ENCODE assay signal across 8 cellular contexts in genomic region chr2:169799555-169799954, GRCh38. TPM values are rescaled to one million over a fixed set of nuclear protein-coding genes. Genes with fewer than 3 reads are reported as not detected.
A peak's percentile ranks its signal among the peaks of the same experiment; 100 is the strongest.
DNase-seq lines count a peak whose midpoint lies in the region; ATAC-seq and TF ChIP-seq lines count a peak whose summit lies in the region.

No MANE protein-coding gene starts in this region.

- peaks cover 4% of the 10 kb centered on the region for H3K79me1 ChIP-seq in neuronal stem cell (ENCODE audit: low read depth, low read length)

- H3K23ac ChIP-seq in neuronal stem cell (ENCODE audit: low read depth, low read length, poor library complexity): no peak overlapping the region

- H3K36me3 ChIP-seq in RWPE2 (ENCODE audit: low read depth) (peaks cover 38% of the 10 kb centered on the region), neuronal stem cell (replicated peaks in 1 of 2; ENCODE audit: control insufficient read depth in 2 of 2, insufficient read depth in 2 of 2, low read length in 2 of 2) (peaks cover 6 to 50% of the 10 kb centered on the region in 2 donors)

- H3K4me3 ChIP-seq in RWPE2 (ENCODE audit: severe bottlenecking) (peak overlapping the region; percentile 73), epithelial cell of esophagus (ENCODE audit: low read length) (peak overlapping the region; percentile 81), neuronal stem cell (ENCODE audit: low read length in 2 of 2) (peak overlapping the region; percentile 91 to 92)

- H3K27me3 ChIP-seq in RWPE2 (ENCODE audit: insufficient read depth, poor library complexity, severe bottlenecking): no peaks in the 10 kb centered on the region
- no peaks in the 10 kb centered on the region for H3K27me3 ChIP-seq in neuronal stem cell (ENCODE audit: control insufficient read depth in 3 of 3, insufficient read depth in 3 of 3, low read depth in 1 of 3, low read length in 3 of 3)

- WGBS in neuronal stem cell (ENCODE audit: extremely low coverage in 2 of 2, insufficient read length in 2 of 2, insufficient replicate concordance in 1 of 2), 2 donors: no CpG with 5 or more reads among the region's 6 CpGs

- peaks cover 38% of the 10 kb centered on the region for H3K36me3 Mint-ChIP-seq in activated T-cell treated with anti-CD3 and anti-CD28 coated beads, Interleukin-2, amount 50 U/mL, for 24 hours (ENCODE audit: low read depth)

- H2BK5ac ChIP-seq in neuronal stem cell (ENCODE audit: low read length): no peak overlapping the region

- no peaks in the 10 kb centered on the region for H3K9me3 ChIP-seq in RWPE2 (ENCODE audit: severe bottlenecking)
- no peaks in the 10 kb centered on the region for H3K9me3 ChIP-seq in neuronal stem cell (replicated peaks in 1 of 2; ENCODE audit: control insufficient read depth in 2 of 2, insufficient read depth in 1 of 2, low read depth in 1 of 2, low read length in 2 of 2)

- H4K91ac ChIP-seq in neuronal stem cell (ENCODE audit: low read depth, low read length, poor library complexity): no peak overlapping the region

- no peak overlapping the region for H3K14ac ChIP-seq in neuronal stem cell (ENCODE audit: low read length)

- no peaks in the 10 kb centered on the region for H3K27me3 Mint-ChIP-seq in activated T-cell treated with anti-CD3 and anti-CD28 coated beads, Interleukin-2, amount 50 U/mL, for 24 hours

- H2AFZ ChIP-seq in neuronal stem cell (ENCODE audit: low read length): peak overlapping the region; percentile 97

- H3K4me1 Mint-ChIP-seq in activated T-cell treated with anti-CD3 and anti-CD28 coated beads, Interleukin-2, amount 50 U/mL, for 24 hours (ENCODE audit: low read depth): peaks cover 32% of the 10 kb centered on the region

- H3K4ac ChIP-seq in neuronal stem cell (ENCODE audit: low read length): no peak overlapping the region

- DNase-seq in activated T-cell treated with anti-CD3 and anti-CD28 coated beads, Interleukin-2, amount 50 U/mL, for 24 hours: no peak
- no peak for DNase-seq in activated T-cell treated with anti-CD3 and anti-CD28 coated beads, Interleukin-2, amount 50 U/mL, for 1 hour
- no peak for DNase-seq in RWPE2 (ENCODE audit: low spot score)
- peak; percentile 26 for DNase-seq in epithelial cell of esophagus (ENCODE audit: low read depth)
- no peak for DNase-seq in neuronal stem cell (ENCODE audit: low spot score)
- no peak for DNase-seq in NCI-H446 treated with DMSO at 0.1 percent for 48 hours (lab: John Stamatoyannopoulos, UW)

- no peak overlapping the region for H3K9ac ChIP-seq in neuronal stem cell (ENCODE audit: low read depth, low read length, poor library complexity)

- TF ChIP-seq CTCF in RWPE2 (IDR thresholded peaks at IDR 0.05; ENCODE audit: poor library complexity, severe bottlenecking): no peak
- no peak for TF ChIP-seq CTCF in epithelial cell of esophagus (IDR thresholded peaks at IDR 0.05; ENCODE audit: insufficient read depth, low read depth, low read length, missing control alignments)

- ATAC-seq in RWPE2 (ENCODE audit: low read depth) (peak; percentile 19; the same call in 1 of the 3 replicates), GM19351 (IDR thresholded peaks at IDR 0.05; ENCODE audit: unreplicated experiment) (no peak), HG02763 (IDR thresholded peaks at IDR 0.05; ENCODE audit: unreplicated experiment) (no peak)

- H3K4me2 ChIP-seq in neuronal stem cell (ENCODE audit: insufficient read depth, low read length, poor library complexity, severe bottlenecking): peak overlapping the region; percentile 52

- H3K27ac ChIP-seq in RWPE2 (ENCODE audit: poor library complexity, severe bottlenecking) (peak overlapping the region; percentile 82), neuronal stem cell (replicated peaks; ENCODE audit: low read length) (no peak overlapping the region)

- no peak overlapping the region for H4K8ac ChIP-seq in neuronal stem cell (ENCODE audit: low read depth, low read length)

- peak overlapping the region; percentile 92 for H3K27ac Mint-ChIP-seq in activated T-cell treated with anti-CD3 and anti-CD28 coated beads, Interleukin-2, amount 50 U/mL, for 24 hours

- H2BK15ac ChIP-seq in neuronal stem cell (ENCODE audit: low read length): no peak overlapping the region

- peak overlapping the region; percentile 83 for H3K4me3 Mint-ChIP-seq in activated T-cell treated with anti-CD3 and anti-CD28 coated beads, Interleukin-2, amount 50 U/mL, for 24 hours

- no peak overlapping the region for H2AK5ac ChIP-seq in neuronal stem cell (ENCODE audit: low read depth, low read length)

- no peak overlapping the region for H3K18ac ChIP-seq in neuronal stem cell (ENCODE audit: low read length)

- H3K4me1 ChIP-seq in RWPE2 (ENCODE audit: insufficient read depth, poor library complexity, severe bottlenecking) (peaks cover 9% of the 10 kb centered on the region), neuronal stem cell (ENCODE audit: control insufficient read depth in 2 of 2, insufficient read depth in 1 of 2, low read depth in 1 of 2, low read length in 2 of 2) (peaks cover 0 to 4% of the 10 kb centered on the region in 2 donors)

- H2BK120ac ChIP-seq in neuronal stem cell (ENCODE audit: low read depth, low read length): no peak overlapping the region

- no peaks in the 10 kb centered on the region for H3K9me3 Mint-ChIP-seq in activated T-cell treated with anti-CD3 and anti-CD28 coated beads, Interleukin-2, amount 50 U/mL, for 24 hours

- H2BK12ac ChIP-seq in neuronal stem cell (ENCODE audit: low read length): no peak overlapping the region

RNA-seq across cellular contexts. Expression of gene SSB, which starts 0.9 kb away (rescaled TPM):
- 303 TPM for polyA plus RNA-seq in neuronal stem cell (2013, experiment 1 of 2)
- 305 TPM for polyA plus RNA-seq in neuronal stem cell (2013, experiment 2 of 2)

RNA-seq across cellular contexts. Expression of gene METTL5, which starts 25.1 kb away (rescaled TPM):
- polyA plus RNA-seq in neuronal stem cell (2013, experiment 1 of 2): 121 TPM
- 124 TPM for polyA plus RNA-seq in neuronal stem cell (2013, experiment 2 of 2)

RNA-seq across cellular contexts. Expression of gene UBR3, which starts 27.7 kb away (rescaled TPM):
- 10.9 TPM for polyA plus RNA-seq in neuronal stem cell (2013, experiment 1 of 2)
- 11.4 TPM for polyA plus RNA-seq in neuronal stem cell (2013, experiment 2 of 2)
